ENCODE assay signal across 19 cellular contexts in genomic region chr16:85657267-85657650, GRCh38. TPM values are rescaled to one million over a fixed set of nuclear protein-coding genes. Genes with fewer than 3 reads are reported as not detected.
DNase-seq lines count a peak whose midpoint lies in the region; ATAC-seq and TF ChIP-seq lines count a peak whose summit lies in the region.
"Had no signal": no experiment of that assay in that cellular context is flagged by ENCODE, and none has a peak within 500 bp of the region (broad histone marks: within the 10 kb centered on the region; RNA-seq: fewer than 3 reads in every experiment).

No MANE protein-coding gene starts in this region.

- DNase-seq in GM23338 (ENCODE audit: low spot score) (no peak), NCI-H510A (lab: John Stamatoyannopoulos, UW) (peak; percentile 39), hepatocyte (ENCODE audit: low spot score) (no peak), ovary (peak in 3 of 5 donors; percentile 8 to 18 (median 14)), dedifferentiated amniotic fluid mesenchymal stem cell (ENCODE audit: extremely low spot score) (no peak), NCI-H446 (lab: John Stamatoyannopoulos, UW) (no peak), A172 (ENCODE audit: low spot score) (no peak)
- DNase-seq: AML-193, HCEC 1CT, Kasumi-1, NCI-H1048, NCI-H1436 treated with DMSO at 0.1 percent for 48 hours, NCI-H2081, NCI-H524, NCI-H82, RPMI8226 had no signal

- no peak overlapping the region for H3K4me2 ChIP-seq in GM23338
- H3K4me2 ChIP-seq in hepatocyte = no peak overlapping the region

- H3K9me3 ChIP-seq in hepatocyte (ENCODE audit: low read depth) (no peaks in the 10 kb centered on the region), ovary (no peaks in the 10 kb centered on the region)
- H3K9me3 ChIP-seq: MG63 had no signal

- H3K36me3 ChIP-seq in GM23338 (ENCODE audit: insufficient read depth) (0 out of 2 replicates have a peak, but pooled peaks cover 11% of the 10 kb centered on the region), hepatocyte (replicated peaks; ENCODE audit: insufficient read depth, low read depth) (no peaks in the 10 kb centered on the region), ovary (no peaks in the 10 kb centered on the region)

- no peak overlapping the region for H3K27ac Mint-ChIP-seq in GM23338

- H3K27me3 ChIP-seq in GM23338 (ENCODE audit: insufficient read depth) (no peaks in the 10 kb centered on the region), hepatocyte (no peaks in the 10 kb centered on the region), ovary (no peaks in the 10 kb centered on the region)
- H3K27me3 ChIP-seq: MG63 had no signal

- H3K4me3 Mint-ChIP-seq in GM23338 = no peak overlapping the region
- H3K4me3 Mint-ChIP-seq: CD14-positive monocyte, IgD-negative memory B cell had no signal

- H2AFZ ChIP-seq in GM23338 (no peak overlapping the region), hepatocyte (no peak overlapping the region)

- H4K20me1 ChIP-seq in GM23338 (replicated peaks; ENCODE audit: insufficient read depth) (peaks cover 9% of the 10 kb centered on the region; the same call in 1 of the 2 replicates), hepatocyte (ENCODE audit: insufficient read depth, poor library complexity, severe bottlenecking) (peaks cover 33% of the 10 kb centered on the region)

- intact Hi-C loops in ovary (cut with DNase I) = no loop called here

- TF ChIP-seq EP300 in ovary (IDR thresholded peaks at IDR 0.05) = no peak

- TF ChIP-seq POLR2A in ovary (IDR thresholded peaks at IDR 0.05) = no peak

- H3K9me2 ChIP-seq in GM23338 (ENCODE audit: insufficient read depth) (no peaks in the 10 kb centered on the region), hepatocyte (replicated peaks; ENCODE audit: insufficient read depth) (no peaks in the 10 kb centered on the region)

- ATAC-seq in GM23338 = no peak

- H3K27me3 Mint-ChIP-seq in GM23338 (ENCODE audit: insufficient read depth, low read depth, poor library complexity) = peaks cover 8% of the 10 kb centered on the region
- H3K27me3 Mint-ChIP-seq: IgD-negative memory B cell had no signal

- H3F3A ChIP-seq in GM23338 (replicated peaks; ENCODE audit: low read depth) = peaks cover 28% of the 10 kb centered on the region

- H3K4me1 ChIP-seq in GM23338 (ENCODE audit: insufficient read depth) = no peaks in the 10 kb centered on the region
- H3K4me1 ChIP-seq in hepatocyte (ENCODE audit: insufficient read depth) = peaks cover 4% of the 10 kb centered on the region
- peaks cover 11% of the 10 kb centered on the region for H3K4me1 ChIP-seq in ovary (ENCODE audit: insufficient read depth)

- peaks cover 80% of the 10 kb centered on the region for H3K36me3 Mint-ChIP-seq in GM23338 (ENCODE audit: low read depth)
- H3K36me3 Mint-ChIP-seq: IgD-negative memory B cell had no signal

- no peaks in the 10 kb centered on the region; the same call in 2 of the 3 replicates for H3K9me3 Mint-ChIP-seq in GM23338
- H3K9me3 Mint-ChIP-seq: CD14-positive monocyte, IgD-negative memory B cell had no signal

- H3K4me3 ChIP-seq in GM23338 (no peak overlapping the region), hepatocyte (no peak overlapping the region), ovary (no peak overlapping the region)
- H3K4me3 ChIP-seq: MG63 had no signal

- peaks cover 8% of the 10 kb centered on the region; the same call in 2 of the 3 replicates for H3K4me1 Mint-ChIP-seq in GM23338
- H3K4me1 Mint-ChIP-seq: CD14-positive monocyte had no signal

- no peak for TF ChIP-seq CTCF in GM23338 (conservative IDR thresholded peaks at IDR 0.05; ENCODE audit: low read depth in 2 of 2)
- TF ChIP-seq CTCF in hepatocyte (IDR thresholded peaks at IDR 0.05; ENCODE audit: poor library complexity) = no peak
- TF ChIP-seq CTCF in ovary (IDR thresholded peaks at IDR 0.05) = no peak

- H3K79me2 ChIP-seq in GM23338 (replicated peaks; ENCODE audit: insufficient read depth) = no peaks in the 10 kb centered on the region; the same call in 1 of the 2 replicates
- H3K79me2 ChIP-seq in hepatocyte = peaks cover 7% of the 10 kb centered on the region

- H3K27ac ChIP-seq in GM23338 (ENCODE audit: low read depth) = 0 out of 2 replicates have a peak overlapping the region, but pooled peaks have one; percentile 63
- H3K27ac ChIP-seq in hepatocyte = peak overlapping the region; percentile 57
- no peak overlapping the region for H3K27ac ChIP-seq in ovary

- WGBS in hepatocyte (ENCODE audit: low lambda C conversion rate, missing lambda C conversion rate) = 97% methylated on average over 21 of the region's 21 CpGs
- WGBS in ovary, 3 donors = 92 to 95% (median 93%) methylated on average over 21 of the region's 21 CpGs

TF ChIP-seq in GM23338, 12 proteins besides CTCF, POLR2A, EP300 and RAD21:
- TF ChIP-seq CREB1 (CRISPR knock-in tag; IDR thresholded peaks at IDR 0.05; ENCODE audit: low read depth) (no peak), ZNF114 (CRISPR knock-in tag; IDR thresholded peaks at IDR 0.05) (no peak)
TF ChIP-seq in GM23338: peak in this region for 0.

RNA-seq across cellular contexts. Expression of gene GINS2, which starts 31.5 kb away (rescaled TPM):
- 35.0 and 40.5 TPM in 2 replicates for total RNA-seq in GM23338 (2014; rRNA removed; shearing (Covaris generic))
- polyA plus RNA-seq in GM23338 (2016; fragmentation: Nextera tagmentation; extraction: Ambion mirVana) (42.0 and 44.4 TPM in 2 replicates), hepatocyte (7.5 and 8.0 TPM in 2 replicates), ovary (1 to 10 TPM; 1.4 to 1.6 TPM)
- total RNA-seq in hepatocyte (6.1 and 6.3 TPM in 2 replicates), ovary (1 to 10 TPM in 3 of 7 donors, under 1 TPM in 4; 0.23 to 1.6 (median 0.95) TPM)
- 67.4 and 68.3 TPM in 2 replicates for total RNA-seq in A172 (2014; rRNA removed; shearing (Covaris generic))

RNA-seq across cellular contexts. Expression of gene GSE1, which starts 44.1 kb away (rescaled TPM):
- total RNA-seq in GM23338 (2014; rRNA removed; shearing (Covaris generic)) = 118 and 135 TPM in 2 replicates
- polyA plus RNA-seq in GM23338 (2016; fragmentation: Nextera tagmentation; extraction: Ambion mirVana) (32.4 and 34.0 TPM in 2 replicates), hepatocyte (27.9 and 33.1 TPM in 2 replicates), ovary (10 to 100 TPM; 32.9 to 36.1 TPM)
- total RNA-seq in hepatocyte (32.8 and 43.5 TPM in 2 replicates), ovary (100 to 1,000 TPM in 4 of 7 donors, 10 to 100 TPM in 3; 37.4 to 212 (median 130) TPM)
- total RNA-seq in A172 (2014; rRNA removed; shearing (Covaris generic)) = 9.7 and 13.4 TPM in 2 replicates

Comparison
In these comparisons a context has a peak if more than half of its experiments do, and no peak if none do; other contexts are left out.
1. DNase-seq: peak in NCI-H510A (single experiment) and ovary (3 of 5); none in GM23338 (single experiment), hepatocyte (single experiment), dedifferentiated amniotic fluid mesenchymal stem cell (single experiment), NCI-H446 (0 of 2) and A172 (single experiment).
2. H3K27ac ChIP-seq: peak in GM23338 (single experiment) and hepatocyte (single experiment); none in ovary (0 of 2).